In genomic region chr20:22744341-22745193, GRCh38 we compare ENCODE assay signal across 18 cellular contexts.
A peak's percentile ranks its signal among the peaks of the same experiment; 100 is the strongest.
DNase-seq lines count a peak whose midpoint lies in the region; ATAC-seq and TF ChIP-seq lines count a peak whose summit lies in the region.
"Had no signal": no experiment of that assay in that cellular context is flagged by ENCODE, and none has a peak within 500 bp of the region (broad histone marks: within the 10 kb centered on the region; RNA-seq: fewer than 3 reads in every experiment).

No MANE protein-coding gene starts in this region.

- H3K4me3 ChIP-seq in RWPE2 (ENCODE audit: severe bottlenecking) = no peak overlapping the region
- no peak overlapping the region for H3K4me3 ChIP-seq in epithelial cell of esophagus (ENCODE audit: low read length)
- H3K4me3 ChIP-seq: HAP-1, SK-N-MC had no signal

- H3K27ac ChIP-seq in RWPE2 (ENCODE audit: poor library complexity, severe bottlenecking) = peak overlapping the region; percentile 75
- H3K27ac ChIP-seq: C4-2B, SK-N-MC had no signal

- H3K27me3 ChIP-seq in RWPE2 (ENCODE audit: insufficient read depth, poor library complexity, severe bottlenecking) = no peaks in the 10 kb centered on the region

- DNase-seq in A172 (ENCODE audit: low spot score) (peak; percentile 19), RWPE2 (ENCODE audit: low spot score) (no peak), epithelial cell of esophagus (ENCODE audit: low read depth) (peak; percentile 45), kidney tubule cell (ENCODE audit: low spot score) (peak; percentile 39), HuH-7.5 (ENCODE audit: low spot score) (no peak), NOMO-1 treated with dmso at 0.1 percent for 144 hours (lab: John Stamatoyannopoulos, UW; ENCODE audit: unreplicated experiment) (no peak)
- DNase-seq: DMS153, IMR-90, Kasumi-1, NCI-H146, NCI-H2081 treated with DMSO at 0.1 percent for 48 hours, NCI-H524 treated with DMSO at 0.1 percent for 48 hours, OCI-M1 had no signal

- no peaks in the 10 kb centered on the region for H3K36me3 ChIP-seq in RWPE2 (ENCODE audit: low read depth)
- H3K36me3 ChIP-seq: HAP-1 had no signal

- TF ChIP-seq CTCF in RWPE2 (IDR thresholded peaks at IDR 0.05; ENCODE audit: poor library complexity, severe bottlenecking) = no peak
- no peak for TF ChIP-seq CTCF in epithelial cell of esophagus (IDR thresholded peaks at IDR 0.05; ENCODE audit: insufficient read depth, low read depth, low read length, missing control alignments)

- H3K9me3 ChIP-seq in RWPE2 (ENCODE audit: severe bottlenecking) = no peaks in the 10 kb centered on the region
- H3K9me3 ChIP-seq: HAP-1 had no signal

- ATAC-seq in RWPE2 (ENCODE audit: low read depth) (peak; percentile 88), HG03439 (IDR thresholded peaks at IDR 0.05; ENCODE audit: unreplicated experiment) (no peak), GM18520 (IDR thresholded peaks at IDR 0.05; ENCODE audit: unreplicated experiment) (no peak)

- H3K4me1 ChIP-seq in RWPE2 (ENCODE audit: insufficient read depth, poor library complexity, severe bottlenecking) = peaks cover 25% of the 10 kb centered on the region
- H3K4me1 ChIP-seq: HAP-1 had no signal

Comparison
In these comparisons a context has a peak if more than half of its experiments do, and no peak if none do; other contexts are left out.
1. DNase-seq: peak in A172 (single experiment), epithelial cell of esophagus (single experiment) and kidney tubule cell (single experiment); none in RWPE2 (single experiment), HuH-7.5 (single experiment) and NOMO-1 treated with dmso at 0.1 percent for 144 hours (single experiment).